ENCODE assay signal across 23 cellular contexts in the genomic region with DNA sequence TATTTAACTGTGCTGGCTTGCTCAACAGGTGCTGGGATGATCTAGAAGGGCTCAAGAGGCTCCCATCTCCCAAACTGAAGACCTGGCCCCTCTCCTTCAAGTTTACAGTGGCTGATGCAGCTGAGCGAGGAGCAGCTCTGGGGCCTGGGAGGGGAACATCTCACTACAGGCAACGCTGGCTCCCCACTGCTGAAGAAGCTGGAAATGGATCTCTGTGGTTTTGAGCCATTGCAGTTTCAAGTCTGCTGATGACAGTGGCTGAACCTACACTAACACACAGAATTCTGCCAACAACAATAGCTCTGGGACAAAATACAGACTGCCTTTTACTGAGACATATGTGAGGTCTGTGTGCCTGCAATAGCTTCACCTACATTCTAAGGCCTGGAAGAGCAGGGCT.
"Had no signal": no experiment of that assay in that cellular context is flagged by ENCODE, and none has a peak within 500 bp of the region (broad histone marks: within the 10 kb centered on the region; RNA-seq: fewer than 3 reads in every experiment).

No MANE protein-coding gene starts in this region.

- H3K27ac Mint-ChIP-seq: activated CD4-positive, alpha-beta memory T cell treated with anti-CD3 and anti-CD28 coated beads for 36 hours; activated CD4-positive, alpha-beta T cell treated with anti-CD3 and anti-CD28 coated beads, Interleukin-2, amount 10 ng/mL, durations not matched to agents 7 days and 5 days; activated naive CD4-positive, alpha-beta T cell treated with anti-CD3 and anti-CD28 coated beads for 36 hours; activated naive CD8-positive, alpha-beta T cell; activated T-helper 17 cell treated with anti-CD3 and anti-CD28 coated beads, Interleukin-2, amount 50 U/mL, for 72 hours; T-helper 17 cell had no signal

- H3K9ac ChIP-seq: KMS-11 had no signal

- H3K36me3 ChIP-seq: brain microvascular endothelial cell, cardiac muscle cell had no signal

- H3K36me3 Mint-ChIP-seq: activated CD4-positive, alpha-beta memory T cell treated with anti-CD3 and anti-CD28 coated beads for 36 hours; activated naive CD8-positive, alpha-beta T cell had no signal

- H3K9me3 Mint-ChIP-seq: activated CD4-positive, alpha-beta memory T cell treated with anti-CD3 and anti-CD28 coated beads for 36 hours; activated CD4-positive, alpha-beta T cell treated with anti-CD3 and anti-CD28 coated beads, Interleukin-2, amount 10 ng/mL, durations not matched to agents 7 days and 5 days; activated naive CD4-positive, alpha-beta T cell treated with anti-CD3 and anti-CD28 coated beads for 36 hours; activated T-helper 17 cell treated with anti-CD3 and anti-CD28 coated beads, Interleukin-2, amount 50 U/mL, for 72 hours had no signal

- H3K27ac ChIP-seq: brain microvascular endothelial cell, cardiac muscle cell, KMS-11 had no signal

- H3K27me3 ChIP-seq: brain microvascular endothelial cell had no signal

- ATAC-seq: activated T-helper 17 cell treated with anti-CD3 and anti-CD28 coated beads, Interleukin-2, amount 50 U/mL, for 72 hours; PC-3; T-helper 17 cell had no signal

- H3K4me1 Mint-ChIP-seq: activated CD4-positive, alpha-beta T cell treated with anti-CD3 and anti-CD28 coated beads, Interleukin-2, amount 10 ng/mL, durations not matched to agents 7 days and 5 days; activated T-helper 17 cell treated with anti-CD3 and anti-CD28 coated beads, Interleukin-2, amount 50 U/mL, for 72 hours had no signal

- H3K4me2 ChIP-seq: KMS-11 had no signal

- H3K4me3 ChIP-seq: cardiac muscle cell had no signal

- H3K4me3 Mint-ChIP-seq: activated CD4-positive, alpha-beta memory T cell treated with anti-CD3 and anti-CD28 coated beads for 36 hours; activated CD4-positive, alpha-beta T cell treated with anti-CD3 and anti-CD28 coated beads, Interleukin-2, amount 10 ng/mL, durations not matched to agents 7 days and 5 days; activated naive CD4-positive, alpha-beta T cell treated with anti-CD3 and anti-CD28 coated beads for 36 hours; activated naive CD8-positive, alpha-beta T cell; activated T-helper 17 cell treated with anti-CD3 and anti-CD28 coated beads, Interleukin-2, amount 50 U/mL, for 72 hours; T-helper 17 cell had no signal

- DNase-seq: activated CD4-positive, alpha-beta memory T cell treated with anti-CD3 and anti-CD28 coated beads for 36 hours; activated CD4-positive, alpha-beta T cell treated with anti-CD3 and anti-CD28 coated beads, Interleukin-2, amount 10 ng/mL, durations not matched to agents 7 days and 5 days; activated CD4-positive, CD25-positive, alpha-beta regulatory T cell; activated gamma-delta T cell; activated naive CD4-positive, alpha-beta T cell treated with anti-CD3 and anti-CD28 coated beads for 36 hours; activated T-cell treated with anti-CD3 and anti-CD28 coated beads for 4 hours; activated T-cell treated with anti-CD3 and anti-CD28 coated beads, Interleukin-2, amount 50 U/mL, for 48 hours; amygdala; brain microvascular endothelial cell; NCI-H1092; NCI-H2107; NCI-H2171 treated with DMSO at 0.1 percent for 48 hours; NCI-H226; NCI-H510A treated with DMSO at 0.1 percent for 48 hours; NCI-H69; PC-3; SHP77 treated with DMSO at 0.1 percent for 48 hours; T-helper 17 cell; T1000 had no signal
